ENCODE assay signal across 29 cellular contexts in the genomic region with DNA sequence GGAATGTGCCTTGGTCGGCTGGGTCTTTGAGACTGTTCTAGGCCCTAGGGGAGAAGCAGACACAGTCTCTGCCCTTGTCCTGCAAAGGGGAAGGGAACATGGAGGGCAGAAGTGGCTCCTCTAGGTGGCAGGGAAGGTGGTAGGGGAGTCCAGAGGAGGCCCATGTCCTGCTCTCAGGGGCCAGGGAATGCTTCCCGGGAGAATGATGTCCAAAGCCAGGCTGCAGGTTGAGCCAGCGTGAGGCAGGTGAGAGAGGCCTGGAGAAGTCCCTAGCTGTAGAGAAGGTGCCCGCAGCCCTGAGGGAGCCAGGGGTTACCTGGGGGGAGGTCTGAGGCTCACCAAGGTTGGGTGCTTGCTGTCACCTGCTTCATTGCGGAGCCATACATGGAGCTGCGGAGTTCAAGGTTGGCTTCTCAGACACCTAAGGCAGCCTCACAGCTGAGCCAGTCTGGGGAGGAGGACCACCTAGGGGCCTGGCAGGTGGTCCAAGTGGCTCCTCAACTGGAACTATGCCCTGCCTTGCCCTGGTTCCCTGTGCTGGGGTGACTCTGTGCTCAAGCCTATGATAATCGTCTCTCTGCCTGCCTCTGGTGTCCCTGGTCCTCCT. TPM values are rescaled to one million over a fixed set of nuclear protein-coding genes. Genes with fewer than 3 reads are reported as not detected.
DNase-seq lines count a peak whose midpoint lies in the region; ATAC-seq, FAIRE-seq and TF ChIP-seq lines count a peak whose summit lies in the region.
"Had no signal": no experiment of that assay in that cellular context is flagged by ENCODE, and none has a peak within 500 bp of the region (broad histone marks: within the 10 kb centered on the region; RNA-seq: fewer than 3 reads in every experiment).

No MANE protein-coding gene starts in this region.

- no peak overlapping the region for H2AFZ ChIP-seq in H9 (ENCODE audit: low read length)
- H2AFZ ChIP-seq in IMR-90 (replicated peaks; ENCODE audit: low read length, poor library complexity) = no peak overlapping the region
- no peak overlapping the region for H2AFZ ChIP-seq in osteoblast (ENCODE audit: low read length)

- H4K8ac ChIP-seq in H9 (replicated peaks; ENCODE audit: insufficient read length, low read depth, low read length) (no peak overlapping the region), IMR-90 (ENCODE audit: low read depth in 2 of 2, low read length in 2 of 2) (no peak overlapping the region)

- H3K36me3 Mint-ChIP-seq in H9 (ENCODE audit: insufficient read depth in 1 of 3, low read depth in 3 of 3) = no peaks in the 10 kb centered on the region
- H3K36me3 Mint-ChIP-seq: CD8-positive, alpha-beta T cell had no signal

- H3K79me1 ChIP-seq in H9 (ENCODE audit: insufficient read depth, low read depth, low read length, poor library complexity, severe bottlenecking) = no peaks in the 10 kb centered on the region
- no peaks in the 10 kb centered on the region for H3K79me1 ChIP-seq in IMR-90 (ENCODE audit: low read depth in 1 of 2, low read length in 2 of 2)

- H2AK5ac ChIP-seq in H9 (ENCODE audit: insufficient read length, low read length) (no peak overlapping the region), IMR-90 (ENCODE audit: low read depth, low read length) (no peak overlapping the region; the same call in 1 of the 2 replicates)

- H3K14ac ChIP-seq in H9 (ENCODE audit: insufficient read depth, low read length) (peak overlapping the region; percentile 25), IMR-90 (replicated peaks; ENCODE audit: low read depth, low read length) (no peak overlapping the region)

- H3K23ac ChIP-seq in H9 (ENCODE audit: insufficient read length, low read depth, low read length) = no peak overlapping the region
- no peak overlapping the region for H3K23ac ChIP-seq in IMR-90 (ENCODE audit: low read depth, low read length)

- no peak overlapping the region for H4K5ac ChIP-seq in H9 (ENCODE audit: insufficient read length, low read depth, low read length)
- no peak overlapping the region for H4K5ac ChIP-seq in IMR-90 (ENCODE audit: low read depth, low read length)

- H3K4me1 ChIP-seq in H9 (ENCODE audit: insufficient read depth, low read length) (no peaks in the 10 kb centered on the region), IMR-90 (ENCODE audit: control insufficient read depth, insufficient read depth, low read length) (no peaks in the 10 kb centered on the region; the same call in 1 of the 2 replicates), osteoblast (ENCODE audit: insufficient read depth, low read length) (no peaks in the 10 kb centered on the region)

- no peak for ATAC-seq in IMR-90 (ENCODE audit: low read depth)
- ATAC-seq: CD8-positive, alpha-beta T cell; GM12878; PC-3; Right ventricle myocardium inferior had no signal

- H3K27ac ChIP-seq in H9 (ENCODE audit: insufficient read length, low read depth, low read length) = no peak overlapping the region
- no peak overlapping the region for H3K27ac ChIP-seq in IMR-90 (ENCODE audit: insufficient read depth, low read length)
- H3K27ac ChIP-seq in osteoblast (ENCODE audit: low read depth, low read length) = no peak overlapping the region
- H3K27ac ChIP-seq: C4-2B, HL-60, SJCRH30 had no signal

- no peaks in the 10 kb centered on the region for H3K79me2 ChIP-seq in H9 (ENCODE audit: insufficient read depth, low read length)
- H3K79me2 ChIP-seq in osteoblast (ENCODE audit: insufficient read depth, low read length) = no peaks in the 10 kb centered on the region

- H3K9me1 ChIP-seq in IMR-90 (ENCODE audit: insufficient read depth, low read length) = no peaks in the 10 kb centered on the region

- H3K27me3 ChIP-seq in H9 (ENCODE audit: insufficient read depth, low read length) = no peaks in the 10 kb centered on the region
- H3K27me3 ChIP-seq in IMR-90 (ENCODE audit: control insufficient read depth, insufficient read depth, low read length) = peaks cover 38% of the 10 kb centered on the region
- H3K27me3 ChIP-seq in osteoblast (ENCODE audit: insufficient read depth, low read length) = peaks cover 39% of the 10 kb centered on the region
- H3K27me3 ChIP-seq: SJCRH30 had no signal

- no peak for FAIRE-seq in HTR-8/SVneo (lab: Jason Lieb, UNC)
- FAIRE-seq: GM12878 had no signal

- H3K9me3 ChIP-seq in H9 (ENCODE audit: control insufficient read depth, low read depth, low read length) (no peaks in the 10 kb centered on the region), IMR-90 (ENCODE audit: control insufficient read depth, insufficient read depth, low read length) (no peaks in the 10 kb centered on the region), osteoblast (ENCODE audit: low read depth, low read length) (no peaks in the 10 kb centered on the region)
- H3K9me3 ChIP-seq: Caco-2, SJCRH30 had no signal

- peak overlapping the region; percentile 17 for H2AK9ac ChIP-seq in IMR-90 (replicated peaks; ENCODE audit: low read depth, low read length, poor library complexity)

- peaks cover 0 to 2% of the 10 kb centered on the region in 2 experiments; a peak in 2 of 5 replicates for H3K9me3 Mint-ChIP-seq in H9
- H3K9me3 Mint-ChIP-seq: CD8-positive, alpha-beta T cell had no signal

- H3K4me3 ChIP-seq in IMR-90 (ENCODE audit: insufficient read depth, low read depth, low read length) = no peak overlapping the region
- H3K4me3 ChIP-seq in osteoblast (ENCODE audit: insufficient read depth, low read length) = no peak overlapping the region
- H3K4me3 ChIP-seq: GM12878, SJCRH30 had no signal

- no TSS peak for BruUV-seq in IMR-90 (replicated peaks; lab: Mats Ljungman, UMichigan)

- TF ChIP-seq POLR2A in IMR-90 (IDR thresholded peaks at IDR 0.05; ENCODE audit: low read depth, low read length) = no peak

- peaks cover 3% of the 10 kb centered on the region for H3K27me3 Mint-ChIP-seq in H9 (ENCODE audit: low read depth)

- WGBS in H9 (ENCODE audit: extremely low coverage, insufficient read length, low lambda C conversion rate) = no CpG with 5 or more reads among the region's 7 CpGs
- 100% methylated on average over 5 of the region's 7 CpGs; no CpG with 5 or more reads in 1 of the 2 experiments for WGBS in IMR-90 (ENCODE audit: extremely low coverage in 2 of 2, insufficient read length in 1 of 2), 2 experiments

- dilution Hi-C loops in IMR-90 (cut with HindIII; ENCODE audit: low sequenced_read_pairs, unreplicated experiment) = no loop called here

- H3K4me2 ChIP-seq in H9 (ENCODE audit: insufficient read depth, insufficient read length, low read length) (no peak overlapping the region), IMR-90 (ENCODE audit: low read depth, low read length) (no peak overlapping the region), osteoblast (ENCODE audit: insufficient read depth, low read length) (no peak overlapping the region)

- H2BK15ac ChIP-seq in H9 (ENCODE audit: low read depth, low read length) (no peak overlapping the region), IMR-90 (ENCODE audit: low read depth, low read length) (no peak overlapping the region)

- H3K27ac Mint-ChIP-seq in H9 = no peak overlapping the region; a peak in 1 of 7 replicates
- H3K27ac Mint-ChIP-seq: CD8-positive, alpha-beta T cell had no signal

- H3T11ph ChIP-seq in H9 (ENCODE audit: low read length) = no peak overlapping the region

- H3K9ac ChIP-seq in H9 (ENCODE audit: extremely low read depth, insufficient read length, low read length) (no peak overlapping the region), IMR-90 (ENCODE audit: low read depth, low read length) (no peak overlapping the region)

- no peak overlapping the region for H3K18ac ChIP-seq in H9 (ENCODE audit: insufficient read length, low read depth, low read length)
- H3K18ac ChIP-seq in IMR-90 (ENCODE audit: low read depth, low read length) = no peak overlapping the region

- H4K20me1 ChIP-seq in H9 (ENCODE audit: control insufficient read depth, insufficient read depth, insufficient read length) (no peaks in the 10 kb centered on the region), IMR-90 (ENCODE audit: insufficient read depth, low read length) (no peaks in the 10 kb centered on the region), osteoblast (ENCODE audit: insufficient read depth, low read length) (no peaks in the 10 kb centered on the region)

- no peak overlapping the region for H2BK12ac ChIP-seq in H9 (ENCODE audit: insufficient read length, low read depth, low read length)

- H2BK120ac ChIP-seq in H9 (ENCODE audit: low read depth, low read length, poor library complexity, severe bottlenecking) = no peak overlapping the region
- H2BK120ac ChIP-seq in IMR-90 (ENCODE audit: low read depth, low read length) = no peak overlapping the region

- TF ChIP-seq CTCF in H9 (conservative IDR thresholded peaks at IDR 0.05) (no peak), IMR-90 (conservative IDR thresholded peaks at IDR 0.05; ENCODE audit: low read depth, low read length) (no peak), osteoblast (IDR thresholded peaks at IDR 0.05; ENCODE audit: extremely low read depth, low read depth, low read length) (no peak)

- intact Hi-C loops in IMR-90 (cut with micrococcal nuclease) = no loop called here

- no peak overlapping the region for H3K4ac ChIP-seq in H9 (ENCODE audit: low read depth, low read length)
- H3K4ac ChIP-seq in IMR-90 (ENCODE audit: low read depth, low read length) = no peak overlapping the region

- no peak for DNase-seq in H9
- no peak for DNase-seq in IMR-90
- DNase-seq in islet precursor cell = peak; percentile 46
- peak; percentile 46 for DNase-seq in osteoblast (ENCODE audit: insufficient read length, low spot score, missing footprints)
- no peak for DNase-seq in NCI-H748 treated with DMSO at 0.1 percent for 48 hours (lab: John Stamatoyannopoulos, UW)
- no peak for DNase-seq in globus pallidus (ENCODE audit: low spot score)
- DNase-seq in HTR-8/SVneo (ENCODE audit: insufficient read length, low spot score) = no peak
- no peak for DNase-seq in activated CD4-positive, alpha-beta T cell treated with anti-CD3 and anti-CD28 coated beads for 48 hours
- DNase-seq: CD8-positive, alpha-beta T cell; EL; GDM1; GOT3; HCEC 1CT; Karpas-422; NCI-H1092 treated with DMSO at 0.1 percent for 48 hours; NCI-H1436; NCI-H187 treated with DMSO at 0.1 percent for 48 hours; NCI-H2107; NCI-H446; NCI-H524 treated with DMSO at 0.1 percent for 48 hours; NCI-H82; NK-92 treated with Interleukin-12 subunit alpha and Interleukin-12 subunit beta, amount 100 ng/mL, for 24 hours; PC-3; SJCRH30 had no signal

- H3K56ac ChIP-seq in H9 (ENCODE audit: insufficient read length, low read depth, low read length) (no peak overlapping the region), IMR-90 (ENCODE audit: extremely low read depth, insufficient read depth, low read length) (no peak overlapping the region)

- no peak overlapping the region for H2BK20ac ChIP-seq in H9 (ENCODE audit: low read depth, low read length, poor library complexity, severe bottlenecking)
- H2BK20ac ChIP-seq in IMR-90 (ENCODE audit: low read depth, low read length) = no peak overlapping the region

- H3K4me3 Mint-ChIP-seq in H9 = no peak overlapping the region
- H3K4me3 Mint-ChIP-seq: CD8-positive, alpha-beta T cell had no signal

- in situ Hi-C loops in IMR-90 (cut with MboI; ENCODE audit: low sequenced_read_pairs) = no loop called here

- H3K36me3 ChIP-seq in IMR-90 (ENCODE audit: control insufficient read depth, insufficient read depth, low read length) = no peaks in the 10 kb centered on the region
- H3K36me3 ChIP-seq in osteoblast (ENCODE audit: insufficient read depth, low read length) = no peaks in the 10 kb centered on the region
- H3K36me3 ChIP-seq: SJCRH30 had no signal

- CTCF ChIA-PET in IMR-90 (lab: Yijun Ruan, JAX) = no interaction called here

- TF ChIP-seq RAD21 in IMR-90 (IDR thresholded peaks at IDR 0.05; ENCODE audit: low read length) = no peak

- H2BK5ac ChIP-seq in H9 (ENCODE audit: insufficient read length, low read length) = no peak overlapping the region
- H2BK5ac ChIP-seq in IMR-90 (ENCODE audit: low read depth, low read length, poor library complexity, severe bottlenecking) = no peak overlapping the region

- no peaks in the 10 kb centered on the region for H3K23me2 ChIP-seq in H9 (ENCODE audit: insufficient read length, low read depth, low read length, poor library complexity, severe bottlenecking)

- POLR2A ChIA-PET in IMR-90 (lab: Charles Lee; ENCODE audit: unreplicated experiment) = no interaction called here

- no peak overlapping the region for H4K91ac ChIP-seq in H9 (ENCODE audit: insufficient read length, low read depth, low read length)
- no peak overlapping the region for H4K91ac ChIP-seq in IMR-90 (ENCODE audit: insufficient read depth, low read depth, low read length)

- peaks cover 8 to 11% of the 10 kb centered on the region in 2 experiments; a peak in 3 of 4 replicates for H3K4me1 Mint-ChIP-seq in H9

RNA-seq across cellular contexts. Expression of a gene that starts 46.1 kb away (rescaled TPM):
- total RNA-seq in H9 (2021) (0.09 and 0.13 TPM in 2 replicates), IMR-90 (2012; rRNA removed) (under 0.01 and 0.28 TPM in 2 replicates), osteoblast (under 0.01 and 0.29 TPM in 2 replicates)
- 0.05 and 0.07 TPM in 2 replicates for polyA plus RNA-seq in IMR-90 (2012; rRNA removed)
- polyA plus RNA-seq in IMR-90 (2012; cell fraction: cytosol; rRNA removed) = 0.02 and 0.03 TPM in 2 replicates
- 0.56 and 0.64 TPM in 2 replicates for polyA plus RNA-seq in IMR-90 (2012; cell fraction: nucleus; rRNA removed; ENCODE audit: low replicate concordance)
- total RNA-seq: CD8-positive, alpha-beta T cell had no signal

Comparison
In these comparisons a context has a peak if more than half of its experiments do, and no peak if none do; other contexts are left out.
1. DNase-seq: peak in islet precursor cell (single experiment) and osteoblast (single experiment); none in H9 (single experiment), IMR-90 (single experiment), NCI-H748 treated with DMSO at 0.1 percent for 48 hours (single experiment), globus pallidus (single experiment), HTR-8/SVneo (single experiment) and activated CD4-positive, alpha-beta T cell treated with anti-CD3 and anti-CD28 coated beads for 48 hours (single experiment).